In genomic region chr3:43496740-43497375, GRCh38 we compare ENCODE assay signal across 19 cellular contexts.
DNase-seq lines count a peak whose midpoint lies in the region; ATAC-seq, FAIRE-seq and TF ChIP-seq lines count a peak whose summit lies in the region.
"Had no signal": no experiment of that assay in that cellular context is flagged by ENCODE, and none has a peak within 500 bp of the region (broad histone marks: within the 10 kb centered on the region; RNA-seq: fewer than 3 reads in every experiment).

No MANE protein-coding gene starts in this region.

- H3K27ac Mint-ChIP-seq in osteocyte (ENCODE audit: unreplicated experiment) = peak overlapping the region; percentile 23
- no peak overlapping the region for H3K27ac Mint-ChIP-seq in mesothelial cell of epicardium
- H3K27ac Mint-ChIP-seq: activated T-helper 1 cell treated with anti-CD3 and anti-CD28 coated beads, Interleukin-12 subunit alpha, Interleukin-12 subunit beta, Interleukin-2, Interleukin-4 antibody, amounts not matched to agents 30 ng/mL and 10 ng/mL and 1 ng/mL, durations not matched to agents 14 hours and 24 hours and 36 hours; nephron progenitor cell had no signal

- no peak overlapping the region for H3K4me3 ChIP-seq in heart right ventricle
- H3K4me3 ChIP-seq in PC-3 (ENCODE audit: low read length) = no peak overlapping the region
- no peak overlapping the region for H3K4me3 ChIP-seq in endothelial cell of umbilical vein (replicated peaks in 1 of 3; ENCODE audit: insufficient read depth in 1 of 3, low read depth in 1 of 3, low read length in 3 of 3)
- H3K4me3 ChIP-seq: A549, cardiac muscle cell, psoas muscle had no signal

- H3K4me1 ChIP-seq in heart right ventricle = peaks cover 0 to 37% (median 18%) of the 10 kb centered on the region in 9 donors
- peaks cover 15% of the 10 kb centered on the region for H3K4me1 ChIP-seq in PC-3 (ENCODE audit: insufficient read depth, low read length)
- peaks cover 48% of the 10 kb centered on the region for H3K4me1 ChIP-seq in endothelial cell of umbilical vein (ENCODE audit: control insufficient read depth, extremely low read depth, insufficient read depth, low read length)
- H3K4me1 ChIP-seq: psoas muscle had no signal

- H3K9ac ChIP-seq in PC-3 (ENCODE audit: low read length) (0 out of 2 replicates have a peak overlapping the region, but pooled peaks have one; percentile 7), endothelial cell of umbilical vein (replicated peaks; ENCODE audit: extremely low read depth, insufficient read depth, low read length) (peak overlapping the region; percentile 58)

- H3K4me3 Mint-ChIP-seq in osteocyte (ENCODE audit: unreplicated experiment) (no peak overlapping the region), mesothelial cell of epicardium (no peak overlapping the region)
- H3K4me3 Mint-ChIP-seq: activated T-helper 1 cell treated with anti-CD3 and anti-CD28 coated beads, Interleukin-12 subunit alpha, Interleukin-12 subunit beta, Interleukin-2, Interleukin-4 antibody, amounts not matched to agents 30 ng/mL and 10 ng/mL and 1 ng/mL, durations not matched to agents 14 hours and 24 hours and 36 hours; nephron progenitor cell had no signal

- H2AFZ ChIP-seq in PC-3 (ENCODE audit: low read length) (no peak overlapping the region), endothelial cell of umbilical vein (ENCODE audit: low read depth, low read length) (no peak overlapping the region)

- WGBS in heart right ventricle, 2 donors = 76 to 82% methylated on average over 3 of the region's 3 CpGs

- H3K9me2 ChIP-seq in PC-3 (replicated peaks; ENCODE audit: low read length) = no peaks in the 10 kb centered on the region

- dilution Hi-C loops in endothelial cell of umbilical vein (cut with MboI; ENCODE audit: extremely low pct_ligation_motif_present, low sequenced_read_pairs) = no loop called here

- peak overlapping the region in 7 of 10 donors; percentile 15 to 71 (median 51) for H3K27ac ChIP-seq in heart right ventricle
- peak overlapping the region; percentile 40 for H3K27ac ChIP-seq in PC-3 (ENCODE audit: low read length)
- H3K27ac ChIP-seq in endothelial cell of umbilical vein (ENCODE audit: insufficient read depth, low read depth, low read length) = peak overlapping the region; percentile 91
- H3K27ac ChIP-seq: cardiac muscle cell, psoas muscle had no signal

- no TSS peak for BruUV-seq in PC-3 (replicated peaks; lab: Mats Ljungman, UMichigan)
- TSS peak; percentile 93 for BruUV-seq in endothelial cell of umbilical vein (replicated peaks; lab: Mats Ljungman, UMichigan)

- POLR2A ChIA-PET in PC-3 (lab: Charles Lee; ENCODE audit: unreplicated experiment) = no interaction called here
- POLR2A ChIA-PET in endothelial cell of umbilical vein (lab: Charles Lee) = no interaction called here

- H3K9me3 ChIP-seq in heart right ventricle (peaks cover 0 to 5% (median 0%) of the 10 kb centered on the region in 11 donors), PC-3 (ENCODE audit: low read length) (no peaks in the 10 kb centered on the region), endothelial cell of umbilical vein (replicated peaks; ENCODE audit: control insufficient read depth, insufficient read depth, low read length) (no peaks in the 10 kb centered on the region)
- H3K9me3 ChIP-seq: A549, psoas muscle had no signal

- no peak for TF ChIP-seq POLR2A in endothelial cell of umbilical vein (IDR thresholded peaks at IDR 0.05; ENCODE audit: low read depth, low read length)

- H3K9me3 Mint-ChIP-seq in osteocyte (ENCODE audit: unreplicated experiment) (no peaks in the 10 kb centered on the region), mesothelial cell of epicardium (peaks cover 7% of the 10 kb centered on the region)
- H3K9me3 Mint-ChIP-seq: activated T-helper 1 cell treated with anti-CD3 and anti-CD28 coated beads, Interleukin-12 subunit alpha, Interleukin-12 subunit beta, Interleukin-2, Interleukin-4 antibody, amounts not matched to agents 30 ng/mL and 10 ng/mL and 1 ng/mL, durations not matched to agents 14 hours and 24 hours and 36 hours had no signal

- no peak for TF ChIP-seq CTCF in heart right ventricle (IDR thresholded peaks at IDR 0.05)
- TF ChIP-seq CTCF in PC-3 (conservative IDR thresholded peaks at IDR 0.05; ENCODE audit: low read depth, low read length) = no peak
- TF ChIP-seq CTCF in endothelial cell of umbilical vein (IDR thresholded peaks at IDR 0.05; ENCODE audit: extremely low read depth in 1 of 2, insufficient read depth in 1 of 2, low read depth in 1 of 2, low read length in 2 of 2) = no peak
- TF ChIP-seq CTCF in osteocyte (IDR thresholded peaks at IDR 0.05) = no peak
- TF ChIP-seq CTCF in mesothelial cell of epicardium (IDR thresholded peaks at IDR 0.05; ENCODE audit: unreplicated experiment) = no peak

- H3K36me3 Mint-ChIP-seq in osteocyte (ENCODE audit: unreplicated experiment) = no peaks in the 10 kb centered on the region
- H3K36me3 Mint-ChIP-seq in mesothelial cell of epicardium = peaks cover 6% of the 10 kb centered on the region

- no peaks in the 10 kb centered on the region for H3K9me1 ChIP-seq in endothelial cell of umbilical vein (replicated peaks; ENCODE audit: control insufficient read depth, extremely low read depth, insufficient read depth, low read length)

- H3K27me3 ChIP-seq in heart right ventricle = no peaks in the 10 kb centered on the region
- H3K27me3 ChIP-seq in PC-3 (ENCODE audit: low read length) = no peaks in the 10 kb centered on the region
- H3K27me3 ChIP-seq in endothelial cell of umbilical vein (ENCODE audit: control insufficient read depth in 2 of 2, insufficient read depth in 2 of 2, low read length in 2 of 2) = no peaks in the 10 kb centered on the region
- H3K27me3 ChIP-seq: cardiac muscle cell had no signal

- no peak for DNase-seq in heart right ventricle
- DNase-seq in left cardiac atrium = no peak
- no peak for DNase-seq in PC-3
- DNase-seq in endothelial cell of umbilical vein (ENCODE audit: low read depth, low spot score) = peak; percentile 52
- DNase-seq in osteocyte (ENCODE audit: extremely low spot score, unreplicated experiment) = no peak
- DNase-seq in NCI-H1048 (lab: John Stamatoyannopoulos, UW) = no peak
- no peak for DNase-seq in mesothelial cell of epicardium (ENCODE audit: low spot score in 2 of 2, unreplicated experiment in 2 of 2)
- DNase-seq: activated CD8-positive, alpha-beta memory T cell treated with anti-CD3 and anti-CD28 coated beads for 24 hours; C1 segment of cervical spinal cord; effector CD4-positive, alpha-beta T cell; Karpas-422; NCI-H1092 treated with DMSO at 0.1 percent for 48 hours; NCI-H510A; nephron progenitor cell; psoas muscle had no signal

- H3K4me1 Mint-ChIP-seq in osteocyte (ENCODE audit: unreplicated experiment) = peaks cover 15% of the 10 kb centered on the region
- peaks cover 3% of the 10 kb centered on the region for H3K4me1 Mint-ChIP-seq in mesothelial cell of epicardium
- H3K4me1 Mint-ChIP-seq: nephron progenitor cell had no signal

- peak; percentile 73 for FAIRE-seq in endothelial cell of umbilical vein (lab: Jason Lieb, UNC)
- FAIRE-seq: A549 had no signal

- ATAC-seq in heart right ventricle (no peak), left cardiac atrium (no peak), PC-3 (peak; percentile 54), GM19023 (IDR thresholded peaks at IDR 0.05; ENCODE audit: unreplicated experiment) (no peak)
- ATAC-seq: A549, psoas muscle had no signal

- intact Hi-C loops in heart right ventricle (cut with DNase I) = loop anchor here in 1 of 10 donors (5.0 kb wide), 1 partner anchor 105 kb away; no protein-coding TSS in a partner anchor
- intact Hi-C loops in left cardiac atrium (cut with DNase I) = loop anchor here in 1 of 2 donors (10.0 kb wide), 1 partner anchor 72 kb away; no protein-coding TSS in a partner anchor
- intact Hi-C loops in PC-3 (cut with micrococcal nuclease) = loop anchor here (10.0 kb wide), 1 partner anchor 142 kb away; no protein-coding TSS in a partner anchor
- intact Hi-C loops in endothelial cell of umbilical vein (cut with micrococcal nuclease) = loop anchor here (1.0 to 5.0 kb wide), 3 partner anchors 78 to 320 kb away; no protein-coding TSS in a partner anchor

- no peaks in the 10 kb centered on the region for H4K20me1 ChIP-seq in PC-3 (ENCODE audit: low read length)
- no peaks in the 10 kb centered on the region for H4K20me1 ChIP-seq in endothelial cell of umbilical vein (replicated peaks; ENCODE audit: control insufficient read depth, extremely low read depth, insufficient read depth, low read length)

- no peaks in the 10 kb centered on the region for H3K36me3 ChIP-seq in heart right ventricle
- H3K36me3 ChIP-seq in PC-3 (ENCODE audit: low read depth, low read length) = no peaks in the 10 kb centered on the region
- no peaks in the 10 kb centered on the region for H3K36me3 ChIP-seq in endothelial cell of umbilical vein (ENCODE audit: control insufficient read depth in 2 of 2, extremely low read depth in 1 of 2, insufficient read depth in 2 of 2, low read length in 2 of 2)
- H3K36me3 ChIP-seq: cardiac muscle cell had no signal

- H3F3A ChIP-seq in PC-3 (ENCODE audit: low read length, unreplicated experiment) = no peaks in the 10 kb centered on the region

- H3K79me2 ChIP-seq in PC-3 (ENCODE audit: low read length) (no peaks in the 10 kb centered on the region), endothelial cell of umbilical vein (ENCODE audit: control insufficient read depth, insufficient read depth, low read length) (peaks cover 3% of the 10 kb centered on the region)

- H3K4me2 ChIP-seq in PC-3 (ENCODE audit: low read length) (no peak overlapping the region), endothelial cell of umbilical vein (ENCODE audit: insufficient read depth, low read length) (peak overlapping the region; percentile 32)

- CTCF ChIA-PET in PC-3 (lab: Charles Lee) (no interaction called here), endothelial cell of umbilical vein (lab: Charles Lee) (interaction anchor here (1.3 to 1.6 kb wide), 3 partner anchors 65 to 108 kb away, joined by 3 to 6 read pairs (median 4); no protein-coding TSS in a partner anchor)

- H3K27me3 Mint-ChIP-seq in osteocyte (ENCODE audit: unreplicated experiment) = no peaks in the 10 kb centered on the region
- no peaks in the 10 kb centered on the region for H3K27me3 Mint-ChIP-seq in mesothelial cell of epicardium (ENCODE audit: low read depth)

TF ChIP-seq in endothelial cell of umbilical vein, 7 proteins besides CTCF, POLR2A, EP300 and RAD21:
- TF ChIP-seq MYC (IDR thresholded peaks at IDR 0.05; ENCODE audit: low read depth, low read length) (no peak), FOS (IDR thresholded peaks at IDR 0.05; ENCODE audit: borderline replicate concordance, insufficient read depth, low read length) (peak; percentile 61), EZH2 (IDR thresholded peaks at IDR 0.05; ENCODE audit: borderline replicate concordance, low read depth, low read length, severe bottlenecking) (no peak), GATA2 (IDR thresholded peaks at IDR 0.05; ENCODE audit: insufficient read depth, insufficient read length, low read depth, low read length) (peak; percentile 52), JUN (IDR thresholded peaks at IDR 0.05; ENCODE audit: borderline replicate concordance, insufficient read depth, insufficient read length, low read depth) (peak; percentile 25), POLR2AphosphoS5 (IDR thresholded peaks at IDR 0.05; ENCODE audit: insufficient read depth, low read depth, low read length) (peak; percentile 59)

Comparison
In these comparisons a context has a peak if more than half of its experiments do, and no peak if none do; other contexts are left out.
1. H3K27ac ChIP-seq: peak in every context shown above with its lines; median percentile 91 in endothelial cell of umbilical vein; 51 in heart right ventricle; 40 in PC-3.